ENCODE assay signal across 8 cellular contexts in the genomic region with DNA sequence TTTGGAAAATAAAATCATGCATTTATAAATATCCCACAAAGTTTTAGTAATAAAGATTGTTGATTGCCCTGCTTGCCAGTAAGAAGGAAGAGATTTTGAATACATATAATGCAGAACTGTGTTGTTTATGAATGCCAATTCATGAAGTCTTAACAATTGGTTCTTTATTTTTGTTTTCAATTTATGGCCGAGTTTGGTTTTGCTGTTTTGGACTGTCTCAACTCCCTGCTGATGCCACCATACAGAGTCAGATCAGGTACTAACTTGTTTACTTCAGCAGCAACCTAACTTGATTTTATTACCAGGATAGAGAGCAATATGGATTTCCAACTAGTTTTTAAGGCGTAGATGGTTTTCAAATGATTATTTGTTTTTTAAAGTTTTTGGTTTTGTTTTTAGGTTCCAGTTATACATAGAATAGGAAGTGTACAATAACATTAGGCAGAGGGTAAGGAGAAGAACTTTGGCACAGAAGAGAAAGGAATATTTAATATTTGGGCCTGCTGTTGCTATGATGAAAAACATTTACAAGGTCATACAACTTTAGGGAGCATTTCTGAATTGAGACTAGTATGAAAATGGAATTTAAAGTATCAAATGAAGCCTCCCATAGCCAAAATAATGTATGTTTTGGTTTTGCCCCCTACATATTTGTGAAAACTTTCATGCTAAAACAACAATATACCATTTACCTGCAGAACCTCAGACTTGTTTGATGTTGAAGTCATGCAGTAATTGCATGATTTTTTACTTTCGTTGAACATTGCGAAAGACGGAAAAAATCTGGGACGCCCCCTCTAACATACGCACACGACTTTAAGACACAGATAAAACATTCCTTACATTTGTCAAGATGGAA.
DNase-seq lines count a peak whose midpoint lies in the region; ATAC-seq and TF ChIP-seq lines count a peak whose summit lies in the region.

No MANE protein-coding gene starts in this region.

- peaks cover 4% of the 10 kb centered on the region for H3K36me3 ChIP-seq in neuron (ENCODE audit: insufficient read depth, low read length)

- H2AFZ ChIP-seq in neuron (ENCODE audit: low read depth, low read length), result peak overlapping the region; percentile 45

- TF ChIP-seq CTCF in GM13977 (IDR thresholded peaks at IDR 0.05; ENCODE audit: extremely low read depth, insufficient read depth, missing control alignments), result no peak

- in situ Hi-C loops in GM13977 (cut with MboI; ENCODE audit: low pct_unique_long_range_greater_than_20kb, low sequenced_read_pairs, unreplicated experiment), result no loop called here

- no peaks in the 10 kb centered on the region for H3K27me3 ChIP-seq in neuron (ENCODE audit: insufficient read depth, low read length)

- peak overlapping the region; percentile 95 for H3K27ac ChIP-seq in epithelial cell of prostate

- H3K4me3 ChIP-seq in neuron (ENCODE audit: low read length), result peak overlapping the region; percentile 65

- H3K4me1 ChIP-seq in neuron (ENCODE audit: insufficient read depth, low read length), result peaks cover 18% of the 10 kb centered on the region

- DNase-seq in GM13977 (ENCODE audit: low spot score), result peak; percentile 26
- peak; percentile 2 for DNase-seq in RPMI8226
- DNase-seq in epithelial cell of prostate (ENCODE audit: low read depth, low spot score), result no peak
- DNase-seq in SKM-1 treated with dmso at 0.1 percent for 144 hours (lab: John Stamatoyannopoulos, UW; ENCODE audit: unreplicated experiment), result no peak
- DNase-seq in NCI-H2227 (lab: John Stamatoyannopoulos, UW; ENCODE audit: unreplicated experiment), result no peak

- no peak for ATAC-seq in HG02763 (IDR thresholded peaks at IDR 0.05; ENCODE audit: unreplicated experiment)
- ATAC-seq in GM18502 (IDR thresholded peaks at IDR 0.05; ENCODE audit: poor library complexity, unreplicated experiment), result no peak

- no peaks in the 10 kb centered on the region for H3K9me3 ChIP-seq in neuron (ENCODE audit: low read length)

Comparison
In these comparisons a context has a peak if more than half of its experiments do, and no peak if none do; other contexts are left out.
1. DNase-seq: peak in GM13977 (single experiment) and RPMI8226 (single experiment); none in epithelial cell of prostate (single experiment), SKM-1 treated with dmso at 0.1 percent for 144 hours (single experiment) and NCI-H2227 (single experiment).